Comparison of ENCODE assay signal across 8 cellular contexts in genomic region chr2:23460228-23460627, GRCh38.
DNase-seq lines count a peak whose midpoint lies in the region; ATAC-seq and TF ChIP-seq lines count a peak whose summit lies in the region.
"Had no signal": no experiment of that assay in that cellular context is flagged by ENCODE, and none has a peak within 500 bp of the region (broad histone marks: within the 10 kb centered on the region; RNA-seq: fewer than 3 reads in every experiment).

No MANE protein-coding gene starts in this region.

- H3K27me3 Mint-ChIP-seq in neural crest cell (ENCODE audit: low read depth): no peaks in the 10 kb centered on the region
- peaks cover 10% of the 10 kb centered on the region for H3K27me3 Mint-ChIP-seq in T-helper 2 cell treated with Interferon-gamma antibody and Interleukin-4, amounts not matched to agents 5 μg/mL and 100 μg/mL, for 36 hours (ENCODE audit: low read depth)

- TF ChIP-seq CTCF in GM12875 (IDR thresholded peaks at IDR 0.05; ENCODE audit: borderline replicate concordance, insufficient read depth, low read depth, low read length) (peak; percentile 73; the same call in 1 of the 2 replicates), neural crest cell (conservative IDR thresholded peaks at IDR 0.05) (peak; percentile 59), dorsolateral prefrontal cortex (IDR thresholded peaks at IDR 0.05 in 54 of 56, conservative IDR thresholded peaks at IDR 0.05 in 2 of 56; ENCODE audit: low read depth in 1 of 56, partially characterized antibody in 56 of 56) (peak in 10 of 56 donors; percentile 8 to 28 (median 13))

- H3K4me1 ChIP-seq in adipocyte (ENCODE audit: control insufficient read depth, insufficient read depth, low read length): peaks cover 12% of the 10 kb centered on the region

- no peaks in the 10 kb centered on the region for H3K36me3 ChIP-seq in adipocyte (ENCODE audit: control insufficient read depth, insufficient read depth, low read length, severe bottlenecking)

- H3K4me3 ChIP-seq in GM12875 (ENCODE audit: low read depth, low read length) (no peak overlapping the region), adipocyte (ENCODE audit: low read length) (no peak overlapping the region), dorsolateral prefrontal cortex (no peak overlapping the region)

- ATAC-seq in HG02763 (IDR thresholded peaks at IDR 0.05; ENCODE audit: unreplicated experiment) (peak; percentile 50), GM19324 (IDR thresholded peaks at IDR 0.05; ENCODE audit: low FRiP score, unreplicated experiment) (no peak)

- H3K27me3 ChIP-seq in adipocyte (replicated peaks; ENCODE audit: control insufficient read depth, insufficient read depth, low read length): no peaks in the 10 kb centered on the region
- H3K27me3 ChIP-seq in dorsolateral prefrontal cortex: peaks cover 0 to 18% (median 0%) of the 10 kb centered on the region in 45 donors

- no peak overlapping the region for H3K27ac ChIP-seq in dorsolateral prefrontal cortex

- intact Hi-C loops in dorsolateral prefrontal cortex (cut with DNase I): no loop called here

- no peaks in the 10 kb centered on the region for H3K36me3 Mint-ChIP-seq in neural crest cell (ENCODE audit: low read depth)
- no peaks in the 10 kb centered on the region for H3K36me3 Mint-ChIP-seq in T-helper 2 cell treated with Interferon-gamma antibody and Interleukin-4, amounts not matched to agents 5 μg/mL and 100 μg/mL, for 36 hours (ENCODE audit: low read depth)

- no peaks in the 10 kb centered on the region for H3K9me3 ChIP-seq in adipocyte (ENCODE audit: control insufficient read depth, low read length)

- H3K9me3 Mint-ChIP-seq in neural crest cell: no peaks in the 10 kb centered on the region
- H3K9me3 Mint-ChIP-seq in T-helper 2 cell treated with Interferon-gamma antibody and Interleukin-4, amounts not matched to agents 5 μg/mL and 100 μg/mL, for 36 hours: no peaks in the 10 kb centered on the region

- H3K4me3 Mint-ChIP-seq in neural crest cell: no peak overlapping the region
- no peak overlapping the region for H3K4me3 Mint-ChIP-seq in T-helper 2 cell treated with Interferon-gamma antibody and Interleukin-4, amounts not matched to agents 5 μg/mL and 100 μg/mL, for 36 hours

- H3K9ac ChIP-seq in adipocyte (ENCODE audit: low read length): no peak overlapping the region

- H3K27ac Mint-ChIP-seq in neural crest cell (ENCODE audit: unreplicated experiment): no peak overlapping the region
- no peak overlapping the region for H3K27ac Mint-ChIP-seq in T-helper 2 cell treated with Interferon-gamma antibody and Interleukin-4, amounts not matched to agents 5 μg/mL and 100 μg/mL, for 36 hours

- peaks cover 11% of the 10 kb centered on the region for H3K4me1 Mint-ChIP-seq in neural crest cell
- H3K4me1 Mint-ChIP-seq in T-helper 2 cell treated with Interferon-gamma antibody and Interleukin-4, amounts not matched to agents 5 μg/mL and 100 μg/mL, for 36 hours (ENCODE audit: low read depth): peaks cover 5% of the 10 kb centered on the region

- DNase-seq in adipocyte (ENCODE audit: low read depth): peak; percentile 18
- no peak for DNase-seq in neural crest cell (ENCODE audit: low read depth, low spot score)
- no peak for DNase-seq in T-helper 2 cell treated with Interferon-gamma antibody and Interleukin-4, amounts not matched to agents 5 μg/mL and 100 μg/mL, for 36 hours (ENCODE audit: low spot score)
- no peak for DNase-seq in dorsolateral prefrontal cortex
- DNase-seq: NCI-H526 treated with DMSO at 0.1 percent for 48 hours had no signal
